In the genomic region with DNA sequence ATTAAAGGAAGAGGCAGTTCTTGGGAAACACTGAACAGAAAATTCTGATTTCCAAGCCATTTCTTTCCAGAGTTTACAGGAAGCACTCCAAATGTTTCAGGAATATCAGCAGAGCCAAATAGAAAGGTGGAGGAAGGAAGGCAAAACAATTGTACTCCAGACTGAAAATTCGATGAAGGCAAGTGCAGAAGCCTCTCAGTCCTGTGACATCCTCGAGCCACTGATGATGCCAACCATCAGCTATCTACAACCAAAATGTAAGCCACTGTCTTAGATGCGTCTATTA, we compare ENCODE assay signal across 1 cellular context.
TF ChIP-seq lines count a peak whose summit lies in the region.

No MANE protein-coding gene starts in this region.

TF ChIP-seq in WTC11, 78 proteins besides CTCF, POLR2A, EP300 and RAD21 (continued from another document):
- TF ChIP-seq, protein P1, sequence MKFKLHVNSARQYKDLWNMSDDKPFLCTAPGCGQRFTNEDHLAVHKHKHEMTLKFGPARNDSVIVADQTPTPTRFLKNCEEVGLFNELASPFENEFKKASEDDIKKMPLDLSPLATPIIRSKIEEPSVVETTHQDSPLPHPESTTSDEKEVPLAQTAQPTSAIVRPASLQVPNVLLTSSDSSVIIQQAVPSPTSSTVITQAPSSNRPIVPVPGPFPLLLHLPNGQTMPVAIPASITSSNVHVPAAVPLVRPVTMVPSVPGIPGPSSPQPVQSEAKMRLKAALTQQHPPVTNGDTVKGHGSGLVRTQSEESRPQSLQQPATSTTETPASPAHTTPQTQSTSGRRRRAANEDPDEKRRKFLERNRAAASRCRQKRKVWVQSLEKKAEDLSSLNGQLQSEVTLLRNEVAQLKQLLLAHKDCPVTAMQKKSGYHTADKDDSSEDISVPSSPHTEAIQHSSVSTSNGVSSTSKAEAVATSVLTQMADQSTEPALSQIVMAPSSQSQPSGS (CRISPR knock-in tag; IDR thresholded peaks at IDR 0.05; ENCODE audit: borderline replicate concordance, low read depth): no peak
- TF ChIP-seq CREB1 (CRISPR knock-in tag; IDR thresholded peaks at IDR 0.05): no peak
- no peak for TF ChIP-seq GTF2I (CRISPR knock-in tag; conservative IDR thresholded peaks at IDR 0.05)
- TF ChIP-seq, protein P2, sequence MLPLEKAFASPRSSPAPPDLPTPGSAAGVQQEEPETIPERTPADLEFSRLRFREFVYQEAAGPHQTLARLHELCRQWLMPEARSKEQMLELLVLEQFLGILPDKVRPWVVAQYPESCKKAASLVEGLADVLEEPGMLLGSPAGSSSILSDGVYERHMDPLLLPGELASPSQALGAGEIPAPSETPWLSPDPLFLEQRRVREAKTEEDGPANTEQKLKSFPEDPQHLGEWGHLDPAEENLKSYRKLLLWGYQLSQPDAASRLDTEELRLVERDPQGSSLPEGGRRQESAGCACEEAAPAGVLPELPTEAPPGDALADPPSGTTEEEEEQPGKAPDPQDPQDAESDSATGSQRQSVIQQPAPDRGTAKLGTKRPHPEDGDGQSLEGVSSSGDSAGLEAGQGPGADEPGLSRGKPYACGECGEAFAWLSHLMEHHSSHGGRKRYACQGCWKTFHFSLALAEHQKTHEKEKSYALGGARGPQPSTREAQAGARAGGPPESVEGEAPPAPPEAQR (CRISPR knock-in tag; IDR thresholded peaks at IDR 0.05): no peak
- TF ChIP-seq, protein P3, sequence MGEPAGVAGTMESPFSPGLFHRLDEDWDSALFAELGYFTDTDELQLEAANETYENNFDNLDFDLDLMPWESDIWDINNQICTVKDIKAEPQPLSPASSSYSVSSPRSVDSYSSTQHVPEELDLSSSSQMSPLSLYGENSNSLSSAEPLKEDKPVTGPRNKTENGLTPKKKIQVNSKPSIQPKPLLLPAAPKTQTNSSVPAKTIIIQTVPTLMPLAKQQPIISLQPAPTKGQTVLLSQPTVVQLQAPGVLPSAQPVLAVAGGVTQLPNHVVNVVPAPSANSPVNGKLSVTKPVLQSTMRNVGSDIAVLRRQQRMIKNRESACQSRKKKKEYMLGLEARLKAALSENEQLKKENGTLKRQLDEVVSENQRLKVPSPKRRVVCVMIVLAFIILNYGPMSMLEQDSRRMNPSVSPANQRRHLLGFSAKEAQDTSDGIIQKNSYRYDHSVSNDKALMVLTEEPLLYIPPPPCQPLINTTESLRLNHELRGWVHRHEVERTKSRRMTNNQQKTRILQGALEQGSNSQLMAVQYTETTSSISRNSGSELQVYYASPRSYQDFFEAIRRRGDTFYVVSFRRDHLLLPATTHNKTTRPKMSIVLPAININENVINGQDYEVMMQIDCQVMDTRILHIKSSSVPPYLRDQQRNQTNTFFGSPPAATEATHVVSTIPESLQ (CRISPR knock-in tag; IDR thresholded peaks at IDR 0.05): no peak
- TF ChIP-seq, protein P4, sequence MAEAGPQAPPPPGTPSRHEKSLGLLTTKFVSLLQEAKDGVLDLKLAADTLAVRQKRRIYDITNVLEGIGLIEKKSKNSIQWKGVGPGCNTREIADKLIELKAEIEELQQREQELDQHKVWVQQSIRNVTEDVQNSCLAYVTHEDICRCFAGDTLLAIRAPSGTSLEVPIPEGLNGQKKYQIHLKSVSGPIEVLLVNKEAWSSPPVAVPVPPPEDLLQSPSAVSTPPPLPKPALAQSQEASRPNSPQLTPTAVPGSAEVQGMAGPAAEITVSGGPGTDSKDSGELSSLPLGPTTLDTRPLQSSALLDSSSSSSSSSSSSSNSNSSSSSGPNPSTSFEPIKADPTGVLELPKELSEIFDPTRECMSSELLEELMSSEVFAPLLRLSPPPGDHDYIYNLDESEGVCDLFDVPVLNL (CRISPR knock-in tag; IDR thresholded peaks at IDR 0.05; ENCODE audit: borderline replicate concordance, low read depth): no peak
- no peak for TF ChIP-seq NFE2L1 (CRISPR knock-in tag; IDR thresholded peaks at IDR 0.05)
- TF ChIP-seq, protein P5, sequence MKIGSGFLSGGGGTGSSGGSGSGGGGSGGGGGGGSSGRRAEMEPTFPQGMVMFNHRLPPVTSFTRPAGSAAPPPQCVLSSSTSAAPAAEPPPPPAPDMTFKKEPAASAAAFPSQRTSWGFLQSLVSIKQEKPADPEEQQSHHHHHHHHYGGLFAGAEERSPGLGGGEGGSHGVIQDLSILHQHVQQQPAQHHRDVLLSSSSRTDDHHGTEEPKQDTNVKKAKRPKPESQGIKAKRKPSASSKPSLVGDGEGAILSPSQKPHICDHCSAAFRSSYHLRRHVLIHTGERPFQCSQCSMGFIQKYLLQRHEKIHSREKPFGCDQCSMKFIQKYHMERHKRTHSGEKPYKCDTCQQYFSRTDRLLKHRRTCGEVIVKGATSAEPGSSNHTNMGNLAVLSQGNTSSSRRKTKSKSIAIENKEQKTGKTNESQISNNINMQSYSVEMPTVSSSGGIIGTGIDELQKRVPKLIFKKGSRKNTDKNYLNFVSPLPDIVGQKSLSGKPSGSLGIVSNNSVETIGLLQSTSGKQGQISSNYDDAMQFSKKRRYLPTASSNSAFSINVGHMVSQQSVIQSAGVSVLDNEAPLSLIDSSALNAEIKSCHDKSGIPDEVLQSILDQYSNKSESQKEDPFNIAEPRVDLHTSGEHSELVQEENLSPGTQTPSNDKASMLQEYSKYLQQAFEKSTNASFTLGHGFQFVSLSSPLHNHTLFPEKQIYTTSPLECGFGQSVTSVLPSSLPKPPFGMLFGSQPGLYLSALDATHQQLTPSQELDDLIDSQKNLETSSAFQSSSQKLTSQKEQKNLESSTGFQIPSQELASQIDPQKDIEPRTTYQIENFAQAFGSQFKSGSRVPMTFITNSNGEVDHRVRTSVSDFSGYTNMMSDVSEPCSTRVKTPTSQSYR (CRISPR knock-in tag; IDR thresholded peaks at IDR 0.05): no peak
- TF ChIP-seq, protein P6, sequence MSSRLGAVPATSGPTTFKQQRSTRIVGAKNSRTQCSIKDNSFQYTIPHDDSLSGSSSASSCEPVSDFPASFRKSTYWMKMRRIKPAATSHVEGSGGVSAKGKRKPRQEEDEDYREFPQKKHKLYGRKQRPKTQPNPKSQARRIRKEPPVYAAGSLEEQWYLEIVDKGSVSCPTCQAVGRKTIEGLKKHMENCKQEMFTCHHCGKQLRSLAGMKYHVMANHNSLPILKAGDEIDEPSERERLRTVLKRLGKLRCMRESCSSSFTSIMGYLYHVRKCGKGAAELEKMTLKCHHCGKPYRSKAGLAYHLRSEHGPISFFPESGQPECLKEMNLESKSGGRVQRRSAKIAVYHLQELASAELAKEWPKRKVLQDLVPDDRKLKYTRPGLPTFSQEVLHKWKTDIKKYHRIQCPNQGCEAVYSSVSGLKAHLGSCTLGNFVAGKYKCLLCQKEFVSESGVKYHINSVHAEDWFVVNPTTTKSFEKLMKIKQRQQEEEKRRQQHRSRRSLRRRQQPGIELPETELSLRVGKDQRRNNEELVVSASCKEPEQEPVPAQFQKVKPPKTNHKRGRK (CRISPR knock-in tag; IDR thresholded peaks at IDR 0.05; ENCODE audit: borderline replicate concordance): no peak
- TF ChIP-seq ZNF396 (CRISPR knock-in tag; IDR thresholded peaks at IDR 0.05; ENCODE audit: borderline replicate concordance): no peak
- TF ChIP-seq ZNF317 (CRISPR knock-in tag; IDR thresholded peaks at IDR 0.05; ENCODE audit: borderline replicate concordance, low read depth): no peak
- TF ChIP-seq FOXJ3 (CRISPR knock-in tag; IDR thresholded peaks at IDR 0.05; ENCODE audit: borderline replicate concordance): no peak
- TF ChIP-seq, protein P7, sequence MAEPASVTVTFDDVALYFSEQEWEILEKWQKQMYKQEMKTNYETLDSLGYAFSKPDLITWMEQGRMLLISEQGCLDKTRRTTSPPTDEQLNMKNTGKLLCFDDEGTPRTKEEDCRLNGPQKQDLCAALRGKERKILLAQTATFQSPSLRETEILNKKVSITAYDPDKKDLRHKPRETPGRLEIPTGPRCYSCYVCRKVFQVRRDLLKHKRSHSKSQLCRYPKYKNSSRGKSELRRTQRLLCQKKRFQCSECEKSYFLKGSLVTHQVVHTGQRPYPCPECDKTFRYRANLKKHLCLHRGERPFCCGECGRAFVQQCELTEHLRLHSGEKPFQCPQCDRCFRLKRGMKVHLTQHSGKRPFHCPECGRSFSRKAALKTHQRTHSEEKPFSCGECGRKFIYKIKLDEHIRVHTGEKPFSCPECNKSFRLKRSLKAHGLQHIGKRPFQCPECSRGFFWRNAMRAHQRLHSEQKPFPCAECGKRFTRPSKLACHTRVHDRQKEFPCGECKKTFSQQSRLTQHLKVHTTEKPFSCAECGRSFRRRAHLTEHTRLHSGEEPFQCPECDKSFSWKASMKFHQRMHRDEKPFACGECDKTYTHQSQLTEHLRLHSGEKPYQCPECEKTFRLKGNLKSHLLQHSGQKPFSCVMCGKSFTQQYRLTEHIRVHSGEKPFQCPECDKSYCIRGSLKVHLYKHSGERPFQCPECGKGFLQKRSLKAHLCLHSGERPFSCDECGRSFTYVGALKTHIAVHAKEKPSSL (CRISPR knock-in tag; conservative IDR thresholded peaks at IDR 0.05): no peak
- TF ChIP-seq TEAD1 (CRISPR knock-in tag; IDR thresholded peaks at IDR 0.05): no peak
- TF ChIP-seq HMGA2 (CRISPR knock-in tag; IDR thresholded peaks at IDR 0.05): no peak
- no peak for TF ChIP-seq ZNF263 (CRISPR knock-in tag; IDR thresholded peaks at IDR 0.05; ENCODE audit: low read depth)
- TF ChIP-seq SMAD4 (CRISPR knock-in tag; IDR thresholded peaks at IDR 0.05): no peak
- TF ChIP-seq, protein P8, sequence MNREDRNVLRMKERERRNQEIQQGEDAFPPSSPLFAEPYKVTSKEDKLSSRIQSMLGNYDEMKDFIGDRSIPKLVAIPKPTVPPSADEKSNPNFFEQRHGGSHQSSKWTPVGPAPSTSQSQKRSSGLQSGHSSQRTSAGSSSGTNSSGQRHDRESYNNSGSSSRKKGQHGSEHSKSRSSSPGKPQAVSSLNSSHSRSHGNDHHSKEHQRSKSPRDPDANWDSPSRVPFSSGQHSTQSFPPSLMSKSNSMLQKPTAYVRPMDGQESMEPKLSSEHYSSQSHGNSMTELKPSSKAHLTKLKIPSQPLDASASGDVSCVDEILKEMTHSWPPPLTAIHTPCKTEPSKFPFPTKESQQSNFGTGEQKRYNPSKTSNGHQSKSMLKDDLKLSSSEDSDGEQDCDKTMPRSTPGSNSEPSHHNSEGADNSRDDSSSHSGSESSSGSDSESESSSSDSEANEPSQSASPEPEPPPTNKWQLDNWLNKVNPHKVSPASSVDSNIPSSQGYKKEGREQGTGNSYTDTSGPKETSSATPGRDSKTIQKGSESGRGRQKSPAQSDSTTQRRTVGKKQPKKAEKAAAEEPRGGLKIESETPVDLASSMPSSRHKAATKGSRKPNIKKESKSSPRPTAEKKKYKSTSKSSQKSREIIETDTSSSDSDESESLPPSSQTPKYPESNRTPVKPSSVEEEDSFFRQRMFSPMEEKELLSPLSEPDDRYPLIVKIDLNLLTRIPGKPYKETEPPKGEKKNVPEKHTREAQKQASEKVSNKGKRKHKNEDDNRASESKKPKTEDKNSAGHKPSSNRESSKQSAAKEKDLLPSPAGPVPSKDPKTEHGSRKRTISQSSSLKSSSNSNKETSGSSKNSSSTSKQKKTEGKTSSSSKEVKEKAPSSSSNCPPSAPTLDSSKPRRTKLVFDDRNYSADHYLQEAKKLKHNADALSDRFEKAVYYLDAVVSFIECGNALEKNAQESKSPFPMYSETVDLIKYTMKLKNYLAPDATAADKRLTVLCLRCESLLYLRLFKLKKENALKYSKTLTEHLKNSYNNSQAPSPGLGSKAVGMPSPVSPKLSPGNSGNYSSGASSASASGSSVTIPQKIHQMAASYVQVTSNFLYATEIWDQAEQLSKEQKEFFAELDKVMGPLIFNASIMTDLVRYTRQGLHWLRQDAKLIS (CRISPR knock-in tag; IDR thresholded peaks at IDR 0.05; ENCODE audit: borderline replicate concordance): no peak
